ENCODE assay signal across 16 cellular contexts in genomic region chr20:61458146-61458746, GRCh38.
DNase-seq lines count a peak whose midpoint lies in the region; ATAC-seq and TF ChIP-seq lines count a peak whose summit lies in the region.
"Had no signal": no experiment of that assay in that cellular context is flagged by ENCODE, and none has a peak within 500 bp of the region (broad histone marks: within the 10 kb centered on the region; RNA-seq: fewer than 3 reads in every experiment).

No MANE protein-coding gene starts in this region.

- H3K79me1 ChIP-seq in neuronal stem cell (ENCODE audit: low read depth, low read length) = peaks cover 6% of the 10 kb centered on the region

- no peak overlapping the region for H3K4ac ChIP-seq in neuronal stem cell (ENCODE audit: low read length)

- H3K27me3 ChIP-seq in RWPE2 (ENCODE audit: insufficient read depth, poor library complexity, severe bottlenecking) (no peaks in the 10 kb centered on the region), neuronal stem cell (ENCODE audit: control insufficient read depth in 3 of 3, insufficient read depth in 3 of 3, low read depth in 1 of 3, low read length in 3 of 3) (no peaks in the 10 kb centered on the region)

- peak; percentile 72 for DNase-seq in RWPE2 (ENCODE audit: low spot score)
- peak; percentile 30 for DNase-seq in ecto neural progenitor cell (ENCODE audit: low spot score)
- no peak for DNase-seq in neuronal stem cell (ENCODE audit: low spot score)
- DNase-seq in NCI-H446 treated with DMSO at 0.1 percent for 48 hours (lab: John Stamatoyannopoulos, UW) = no peak
- no peak for DNase-seq in Calu3
- DNase-seq: ACHN; Caco-2; CD4-positive, alpha-beta T cell; DMS153; DMS79; GDM1; H7 had no signal

- H3K9me3 ChIP-seq in RWPE2 (ENCODE audit: severe bottlenecking) (no peaks in the 10 kb centered on the region), neuronal stem cell (replicated peaks in 1 of 2; ENCODE audit: control insufficient read depth in 2 of 2, insufficient read depth in 1 of 2, low read depth in 1 of 2, low read length in 2 of 2) (peaks cover 2 to 21% of the 10 kb centered on the region in 2 donors)

- H3K36me3 ChIP-seq in RWPE2 (ENCODE audit: low read depth) (no peaks in the 10 kb centered on the region), neuronal stem cell (replicated peaks in 1 of 2; ENCODE audit: control insufficient read depth in 2 of 2, insufficient read depth in 2 of 2, low read length in 2 of 2) (no peaks in the 10 kb centered on the region)

- no peak overlapping the region for H3K27ac Mint-ChIP-seq in Calu3 (ENCODE audit: unreplicated experiment)
- H3K27ac Mint-ChIP-seq: CD4-positive, alpha-beta T cell; GM23338 had no signal

- H3K4me3 Mint-ChIP-seq in Calu3 (ENCODE audit: low read depth, unreplicated experiment) = no peak overlapping the region
- H3K4me3 Mint-ChIP-seq: CD4-positive, alpha-beta T cell; GM23338 had no signal

- no peak overlapping the region for H3K4me2 ChIP-seq in neuronal stem cell (ENCODE audit: insufficient read depth, low read length, poor library complexity, severe bottlenecking)
- H3K4me2 ChIP-seq: GM23338 had no signal

- H2BK12ac ChIP-seq in neuronal stem cell (ENCODE audit: low read length) = peak overlapping the region; percentile 63

- H3K9me3 Mint-ChIP-seq in Calu3 (ENCODE audit: low read depth, unreplicated experiment) = peaks cover 9% of the 10 kb centered on the region
- H3K9me3 Mint-ChIP-seq: CD4-positive, alpha-beta T cell had no signal

- intact Hi-C loops in Calu3 (cut with micrococcal nuclease; ENCODE audit: unreplicated experiment) = no loop called here

- no peak overlapping the region for H4K8ac ChIP-seq in neuronal stem cell (ENCODE audit: low read depth, low read length)

- H3K18ac ChIP-seq in neuronal stem cell (ENCODE audit: low read length) = no peak overlapping the region

- H2AK5ac ChIP-seq in neuronal stem cell (ENCODE audit: low read depth, low read length) = no peak overlapping the region

- no peak overlapping the region for H2AFZ ChIP-seq in neuronal stem cell (ENCODE audit: low read length)
- H2AFZ ChIP-seq: GM23338 had no signal

- no peak overlapping the region for H2BK15ac ChIP-seq in neuronal stem cell (ENCODE audit: low read length)

- peak overlapping the region; percentile 82 for H3K23ac ChIP-seq in neuronal stem cell (ENCODE audit: low read depth, low read length, poor library complexity)

- H2BK5ac ChIP-seq in neuronal stem cell (ENCODE audit: low read length) = no peak overlapping the region

- CTCF ChIA-PET in Calu3 (lab: Charles Lee) = no interaction called here

- peaks cover 9% of the 10 kb centered on the region for H3K27me3 Mint-ChIP-seq in Calu3 (ENCODE audit: unreplicated experiment)
- H3K27me3 Mint-ChIP-seq: CD4-positive, alpha-beta T cell had no signal

- H4K91ac ChIP-seq in neuronal stem cell (ENCODE audit: low read depth, low read length, poor library complexity) = no peak overlapping the region

- H2BK120ac ChIP-seq in neuronal stem cell (ENCODE audit: low read depth, low read length) = no peak overlapping the region

- H3K9ac ChIP-seq in neuronal stem cell (ENCODE audit: low read depth, low read length, poor library complexity) = peak overlapping the region; percentile 54

- ATAC-seq in RWPE2 (ENCODE audit: low read depth) (no peak), GM18502 (IDR thresholded peaks at IDR 0.05; ENCODE audit: poor library complexity, unreplicated experiment) (no peak)
- ATAC-seq: GM23338, HCT116 had no signal

- H3K27ac ChIP-seq in RWPE2 (ENCODE audit: poor library complexity, severe bottlenecking) = no peak overlapping the region
- H3K27ac ChIP-seq in neuronal stem cell (replicated peaks; ENCODE audit: low read length) = no peak overlapping the region
- H3K27ac ChIP-seq: C4-2B had no signal

- H3K14ac ChIP-seq in neuronal stem cell (ENCODE audit: low read length) = no peak overlapping the region

- no TSS peak for BruUV-seq in Calu3 (replicated peaks; lab: Mats Ljungman, UMichigan)

- 100% methylated on average over 1 of the region's 4 CpGs; no CpG with 5 or more reads in 1 of the 2 donors for WGBS in neuronal stem cell (ENCODE audit: extremely low coverage in 2 of 2, insufficient read length in 2 of 2, insufficient replicate concordance in 1 of 2), 2 donors

- H3K4me1 Mint-ChIP-seq in Calu3 (ENCODE audit: low read depth, unreplicated experiment) = no peaks in the 10 kb centered on the region

- no peaks in the 10 kb centered on the region for H3K36me3 Mint-ChIP-seq in Calu3 (ENCODE audit: insufficient read depth, unreplicated experiment)

- TF ChIP-seq CTCF in RWPE2 (IDR thresholded peaks at IDR 0.05; ENCODE audit: poor library complexity, severe bottlenecking) = no peak
- TF ChIP-seq CTCF in Calu3 (IDR thresholded peaks at IDR 0.05; ENCODE audit: unreplicated experiment) = no peak

- no peak overlapping the region for H3K4me3 ChIP-seq in RWPE2 (ENCODE audit: severe bottlenecking)
- H3K4me3 ChIP-seq in neuronal stem cell (ENCODE audit: low read length in 2 of 2) = peak overlapping the region in 1 of 2 donors; percentile 21
- H3K4me3 ChIP-seq: GM23338 had no signal

- H3K4me1 ChIP-seq in RWPE2 (ENCODE audit: insufficient read depth, poor library complexity, severe bottlenecking) (no peaks in the 10 kb centered on the region), neuronal stem cell (ENCODE audit: control insufficient read depth in 2 of 2, insufficient read depth in 1 of 2, low read depth in 1 of 2, low read length in 2 of 2) (peaks cover 6 to 8% of the 10 kb centered on the region in 2 donors)
- H3K4me1 ChIP-seq: Caco-2 had no signal

Comparison
In these comparisons a context has a peak if more than half of its experiments do, and no peak if none do; other contexts are left out.
1. DNase-seq: peak in RWPE2 (single experiment) and ecto neural progenitor cell (single experiment); none in neuronal stem cell (single experiment), NCI-H446 treated with DMSO at 0.1 percent for 48 hours (single experiment) and Calu3 (single experiment).